In the genomic region with DNA sequence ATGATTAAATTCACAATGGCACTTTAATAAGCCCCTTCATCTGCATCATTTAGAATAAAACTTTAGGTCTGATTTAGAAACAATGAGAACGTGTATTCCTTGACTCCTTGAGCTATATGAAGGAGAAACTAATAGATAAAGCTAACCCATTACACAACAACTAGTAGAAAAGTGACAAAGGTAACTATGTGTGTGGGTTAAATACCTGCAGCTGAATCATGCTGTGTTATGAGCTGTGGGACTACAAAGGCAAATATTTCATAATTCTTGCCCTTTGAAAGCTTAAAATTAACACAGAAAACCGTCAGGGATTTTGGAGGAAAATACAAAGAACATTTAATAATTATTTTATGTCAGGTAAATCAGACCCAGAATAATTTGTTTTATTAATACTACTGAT, we compare ENCODE assay signal across 14 cellular contexts. TPM values are rescaled to one million over a fixed set of nuclear protein-coding genes. Genes with fewer than 3 reads are reported as not detected.
DNase-seq lines count a peak whose midpoint lies in the region; ATAC-seq, FAIRE-seq and TF ChIP-seq lines count a peak whose summit lies in the region.
"Had no signal": no experiment of that assay in that cellular context is flagged by ENCODE, and none has a peak within 500 bp of the region (broad histone marks: within the 10 kb centered on the region; RNA-seq: fewer than 3 reads in every experiment).

No MANE protein-coding gene starts in this region.

- FAIRE-seq in H1 (lab: Jason Lieb, UNC) = no peak
- FAIRE-seq: GM19239 had no signal

- H4K5ac ChIP-seq in H1 (ENCODE audit: insufficient read length, low read depth, low read length) = no peak overlapping the region

- H3K9ac ChIP-seq in H1 (replicated peaks in 1 of 4; ENCODE audit: extremely low read depth in 1 of 4, low read depth in 3 of 4, low read length in 3 of 4) = no peak overlapping the region

- H3K4ac ChIP-seq in H1 (replicated peaks; ENCODE audit: insufficient read length, low read depth, low read length) = no peak overlapping the region

- H4K8ac ChIP-seq in H1 (ENCODE audit: extremely low read depth, insufficient read depth, low read length) = no peak overlapping the region

- H3K79me2 ChIP-seq in H1 (ENCODE audit: control insufficient read depth in 1 of 2, insufficient read depth in 2 of 2, low read length in 2 of 2) = no peaks in the 10 kb centered on the region

- no peak overlapping the region for H2AFZ ChIP-seq in H1 (ENCODE audit: low read length)

- H3K9me3 ChIP-seq in Caco-2 = no peaks in the 10 kb centered on the region
- no peaks in the 10 kb centered on the region for H3K9me3 ChIP-seq in RWPE2 (ENCODE audit: severe bottlenecking)
- no peaks in the 10 kb centered on the region for H3K9me3 ChIP-seq in H1 (ENCODE audit: insufficient read depth in 2 of 2, low read depth in 1 of 2, low read length in 1 of 2)

- H3K14ac ChIP-seq in H1 (ENCODE audit: insufficient read length) = no peak overlapping the region

- intact Hi-C loops in Caco-2 (cut with micrococcal nuclease; ENCODE audit: unreplicated experiment) = loop anchor here (5.0 kb wide), 1 partner anchor 43 kb away; no protein-coding TSS in a partner anchor

- H3K4me3 ChIP-seq in Caco-2 (ENCODE audit: low read depth, low read length) (no peak overlapping the region), RWPE2 (ENCODE audit: severe bottlenecking) (no peak overlapping the region), H1 (ENCODE audit: extremely low read depth in 1 of 4, insufficient read depth in 2 of 4, low read depth in 3 of 4, low read length in 4 of 4) (peak overlapping the region in 2 of 4 experiments; percentile 36 to 56; a peak in 3 of 8 replicates)

- BruUV-seq in Caco-2 (replicated peaks; lab: Mats Ljungman, UMichigan) = no TSS peak

- H3K27ac Mint-ChIP-seq in Caco-2 (ENCODE audit: unreplicated experiment) (no peak overlapping the region), neural crest cell (ENCODE audit: unreplicated experiment) (no peak overlapping the region), chondrocyte (ENCODE audit: unreplicated experiment) (no peak overlapping the region)

- TF ChIP-seq POLR2A in H1 (IDR thresholded peaks at IDR 0.05; ENCODE audit: control extremely low read depth in 1 of 2, low read depth in 2 of 2, low read length in 2 of 2) = no peak

- H3K18ac ChIP-seq in H1 (ENCODE audit: extremely low read depth, low read length) = no peak overlapping the region

- H3K56ac ChIP-seq in H1 (replicated peaks; ENCODE audit: insufficient read length, low read depth, low read length) = no peak overlapping the region

- no peak overlapping the region for H2BK5ac ChIP-seq in H1 (ENCODE audit: low read depth, low read length)

- H3K4me1 Mint-ChIP-seq in Caco-2 (ENCODE audit: low read depth, unreplicated experiment) (peaks cover 7% of the 10 kb centered on the region), neural crest cell (peaks cover 37% of the 10 kb centered on the region), chondrocyte (ENCODE audit: low read depth) (peaks cover 18% of the 10 kb centered on the region)

- no peaks in the 10 kb centered on the region for H4K20me1 ChIP-seq in H1 (replicated peaks in 1 of 2; ENCODE audit: control insufficient read depth in 1 of 2, insufficient read depth in 2 of 2, low read length in 2 of 2)

- H4K91ac ChIP-seq in H1 (replicated peaks; ENCODE audit: insufficient read length, low read length) = no peak overlapping the region

- H3K79me1 ChIP-seq in H1 (ENCODE audit: low read depth, low read length) = no peaks in the 10 kb centered on the region

- H3K27me3 Mint-ChIP-seq in Caco-2 (ENCODE audit: insufficient read depth, unreplicated experiment) (no peaks in the 10 kb centered on the region), neural crest cell (ENCODE audit: low read depth) (no peaks in the 10 kb centered on the region), chondrocyte (ENCODE audit: low read depth) (peaks cover 5% of the 10 kb centered on the region)

- CTCF ChIA-PET in Caco-2 (lab: Charles Lee) (no interaction called here), H1 (lab: Charles Lee; ENCODE audit: partially characterized antibody) (interaction anchor here (0.9 to 1.3 kb wide), 2 partner anchors 34 to 270 kb away, joined by 3 read pairs; no protein-coding TSS in a partner anchor)

- 42% methylated on average over 2 of the region's 2 CpGs; no CpG with 5 or more reads in 1 of the 2 experiments for WGBS in H1 (ENCODE audit: extremely low coverage in 1 of 2, insufficient coverage in 1 of 2, insufficient read length in 1 of 2, insufficient replicate concordance in 2 of 2, low coverage in 1 of 2, low lambda C conversion rate in 2 of 2, missing lambda C conversion rate in 1 of 2), 2 experiments

- no peaks in the 10 kb centered on the region for H3K23me2 ChIP-seq in H1 (ENCODE audit: low read depth, low read length)

- H3K36me3 ChIP-seq in Caco-2 (ENCODE audit: control insufficient read depth, insufficient read depth, low read length) = no peaks in the 10 kb centered on the region
- H3K36me3 ChIP-seq in RWPE2 (ENCODE audit: low read depth) = no peaks in the 10 kb centered on the region
- H3K36me3 ChIP-seq in H1 (ENCODE audit: control insufficient read depth in 2 of 4, insufficient read depth in 4 of 4, low read length in 3 of 4) = no peaks in the 10 kb centered on the region

- no peak overlapping the region for H3K27ac ChIP-seq in RWPE2 (ENCODE audit: poor library complexity, severe bottlenecking)
- H3K27ac ChIP-seq in H1 (ENCODE audit: low read depth, low read length) = no peak overlapping the region

- TF ChIP-seq CTCF in Caco-2 (IDR thresholded peaks at IDR 0.05; ENCODE audit: insufficient read depth in 1 of 2, low read depth in 1 of 2, low read length in 1 of 2, severe bottlenecking in 1 of 2, unreplicated experiment in 1 of 2) = no peak
- no peak for TF ChIP-seq CTCF in RWPE2 (IDR thresholded peaks at IDR 0.05; ENCODE audit: poor library complexity, severe bottlenecking)
- no peak for TF ChIP-seq CTCF in H1 (IDR thresholded peaks at IDR 0.05; ENCODE audit: control extremely low read depth in 1 of 3, insufficient read depth in 1 of 3, low read depth in 1 of 3, low read length in 3 of 3)
- no peak for TF ChIP-seq CTCF in neural crest cell (conservative IDR thresholded peaks at IDR 0.05)
- TF ChIP-seq CTCF in chondrocyte (IDR thresholded peaks at IDR 0.05) = no peak

- no peak overlapping the region for H2AK5ac ChIP-seq in H1 (ENCODE audit: low read depth, low read length)

- ATAC-seq in RWPE2 (ENCODE audit: low read depth) = peak; percentile 58; the same call in 1 of the 3 replicates

- H3K4me2 ChIP-seq in H1 (ENCODE audit: insufficient read depth in 1 of 2, low read depth in 2 of 2, low read length in 2 of 2) = peak overlapping the region; percentile 65 to 93; a peak in 3 of 4 replicates

- H3K23ac ChIP-seq in H1 (ENCODE audit: insufficient read length) = no peak overlapping the region

- H2BK120ac ChIP-seq in H1 (replicated peaks; ENCODE audit: low read depth, low read length) = no peak overlapping the region

- H3K36me3 Mint-ChIP-seq in Caco-2 (ENCODE audit: insufficient read depth, unreplicated experiment) (peaks cover 12% of the 10 kb centered on the region), neural crest cell (ENCODE audit: low read depth) (peaks cover 3% of the 10 kb centered on the region), chondrocyte (ENCODE audit: low read depth) (no peaks in the 10 kb centered on the region)

- POLR2A ChIA-PET in Caco-2 (lab: Charles Lee) = no interaction called here
- POLR2A ChIA-PET in H1 (lab: Charles Lee; ENCODE audit: partially characterized antibody) = no interaction called here

- no peak for TF ChIP-seq RAD21 in H1 (IDR thresholded peaks at IDR 0.05 in 1 of 2, conservative IDR thresholded peaks at IDR 0.05 in 1 of 2; ENCODE audit: low read depth in 2 of 2, low read length in 2 of 2)

- H3K4me3 Mint-ChIP-seq in Caco-2 (ENCODE audit: unreplicated experiment) = peak overlapping the region; percentile 70
- peak overlapping the region; percentile 81 for H3K4me3 Mint-ChIP-seq in neural crest cell
- no peak overlapping the region for H3K4me3 Mint-ChIP-seq in chondrocyte (ENCODE audit: unreplicated experiment)

- H2BK12ac ChIP-seq in H1 (ENCODE audit: low read depth, low read length) = no peak overlapping the region

- no peak for TF ChIP-seq EP300 in H1 (IDR thresholded peaks at IDR 0.05; ENCODE audit: borderline replicate concordance in 1 of 2, low read depth in 2 of 2, low read length in 2 of 2)

- no peaks in the 10 kb centered on the region for H3K27me3 ChIP-seq in Caco-2 (replicated peaks; ENCODE audit: control insufficient read depth, insufficient read depth, low read length)
- H3K27me3 ChIP-seq in RWPE2 (ENCODE audit: insufficient read depth, poor library complexity, severe bottlenecking) = no peaks in the 10 kb centered on the region
- peaks cover 0 to 12% (median 1%) of the 10 kb centered on the region in 4 experiments; a peak in 2 of 7 replicates for H3K27me3 ChIP-seq in H1 (replicated peaks in 1 of 4; ENCODE audit: control insufficient read depth in 3 of 4, extremely low read depth in 1 of 4, insufficient read depth in 3 of 4, low read length in 3 of 4)

- H3K9me3 Mint-ChIP-seq in Caco-2 (ENCODE audit: unreplicated experiment) = no peaks in the 10 kb centered on the region
- H3K9me3 Mint-ChIP-seq in neural crest cell = no peaks in the 10 kb centered on the region
- H3K9me3 Mint-ChIP-seq in chondrocyte (ENCODE audit: low read depth) = peaks cover 3% of the 10 kb centered on the region

- DNase-seq in Caco-2 (no peak), RWPE2 (ENCODE audit: low spot score) (no peak), H1 (ENCODE audit: low read depth in 1 of 2, low spot score in 2 of 2) (no peak), neural crest cell (ENCODE audit: low read depth, low spot score) (no peak), chondrocyte (ENCODE audit: low spot score) (no peak), retina (no peak), NCI-H2029 treated with DMSO at 0.1 percent for 48 hours (lab: John Stamatoyannopoulos, UW) (no peak), 8988T (no peak)
- DNase-seq: NCI-H187; NCI-H526 treated with DMSO at 0.1 percent for 48 hours; stimulated activated CD4-positive, alpha-beta T cell treated with anti-CD3 and anti-CD28 coated beads, Interleukin-2, amount 100 ng/mL, for 48 hours; T-helper 9 cell had no signal

- H2BK20ac ChIP-seq in H1 (ENCODE audit: low read length) = no peak overlapping the region

- H2BK15ac ChIP-seq in H1 (ENCODE audit: low read length) = no peak overlapping the region

- no peaks in the 10 kb centered on the region for H3K4me1 ChIP-seq in Caco-2
- H3K4me1 ChIP-seq in RWPE2 (ENCODE audit: insufficient read depth, poor library complexity, severe bottlenecking) = no peaks in the 10 kb centered on the region
- H3K4me1 ChIP-seq in H1 (replicated peaks in 1 of 4; ENCODE audit: control insufficient read depth in 3 of 4, insufficient read depth in 4 of 4, low read length in 3 of 4) = peaks cover 0 to 9% (median 1%) of the 10 kb centered on the region in 4 experiments; a peak in 3 of 7 replicates

RNA-seq across cellular contexts. Expression of a gene that starts 0.9 kb away (rescaled TPM):
- total RNA-seq in Caco-2 (2022) (0.37 and 0.48 TPM in 2 replicates), neural crest cell (4.2 and 4.3 TPM in 2 replicates), chondrocyte (1.5 to 1.7 TPM in 2 of 3 replicates, not detected in the other)
- 0.29 and 0.82 TPM in 2 replicates for total RNA-seq in H1 (2021; fragmentation: NEBNext Ultra II Directional; extraction: Animal tissue kit (Norgen Biotek cat#: 25700))
- polyA plus RNA-seq in H1 (2011; rRNA removed) = 0.14 and 0.26 TPM in 2 replicates
- 0.18 TPM for polyA plus RNA-seq in H1 (2011; cell fraction: cytosol; rRNA removed)
- 0.10 TPM for polyA plus RNA-seq in H1 (2011; cell fraction: nucleus; rRNA removed)
- polyA plus RNA-seq in H1 (2012, experiment 1 of 2) = 0.15 to 0.39 TPM (median 0.26 TPM) in 4 replicates
- polyA plus RNA-seq in H1 (2012, experiment 2 of 2) = not detected
- polyA plus RNA-seq in H1 (2013, experiment 1 of 2) = 0.32 TPM
- polyA plus RNA-seq in H1 (2013, experiment 2 of 2) = 0.26 TPM
- 0.13 TPM in 1 of 2 replicates, not detected in the other for polyA minus RNA-seq in H1 (2011; rRNA and poly(A)+ RNA removed)
- not detected for polyA minus RNA-seq in H1 (2011; cell fraction: cytosol; rRNA and poly(A)+ RNA removed)
- not detected for polyA minus RNA-seq in H1 (2011; cell fraction: nucleus; rRNA and poly(A)+ RNA removed)
- total RNA-seq: G401 had no signal
